Comparison of ENCODE assay signal across 8 cellular contexts in the genomic region with DNA sequence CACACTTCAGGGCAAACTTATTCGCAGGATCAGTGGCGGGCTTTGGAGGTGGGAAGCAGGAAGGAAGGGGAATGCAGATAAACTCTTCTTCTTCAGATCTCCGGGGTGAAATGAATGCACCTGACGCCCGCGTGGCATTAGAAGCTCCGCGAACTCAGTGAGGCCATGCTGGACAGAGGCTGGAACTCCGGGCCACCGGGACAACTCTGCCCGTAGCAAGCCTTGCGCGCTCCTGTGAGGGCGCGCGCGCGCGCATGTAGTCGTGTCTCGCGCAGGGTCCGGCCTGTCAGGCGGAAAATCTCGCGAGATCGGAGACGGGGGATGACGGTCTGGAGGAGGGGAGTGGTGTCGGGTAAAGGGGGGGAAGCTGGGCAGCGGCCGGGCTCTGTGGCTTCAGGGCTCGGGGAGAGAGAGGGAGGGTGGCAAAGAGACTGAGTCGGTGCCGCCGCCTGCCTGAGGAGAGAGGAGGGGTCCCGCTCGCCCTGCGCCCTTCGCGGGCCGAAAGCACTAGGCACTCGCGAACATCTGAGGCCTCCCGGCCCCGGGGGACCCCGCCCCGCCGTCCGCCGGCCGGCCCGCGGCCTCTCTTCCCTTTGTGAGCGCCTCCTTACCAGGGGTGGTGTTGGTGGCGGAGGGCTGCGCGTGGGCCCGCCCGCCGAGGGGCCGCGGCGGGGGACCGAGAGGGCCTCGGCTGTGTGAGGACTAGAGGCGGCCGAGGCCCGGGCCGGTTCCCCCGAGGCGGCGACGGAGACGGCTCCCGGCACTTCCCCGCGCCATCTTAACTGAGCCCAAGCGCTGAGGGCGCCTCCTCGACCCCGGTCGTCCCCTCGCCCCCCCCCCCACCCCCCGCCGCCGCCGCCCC. TPM values are rescaled to one million over a fixed set of nuclear protein-coding genes. Genes with fewer than 3 reads are reported as not detected.
DNase-seq lines count a peak whose midpoint lies in the region; ATAC-seq and TF ChIP-seq lines count a peak whose summit lies in the region.

A gene (plus strand): TSS at position 370 of the 862 bp plus-strand sequence. CDS start 61,186 bp downstream, outside the sequence.

- peaks cover 14 to 48% (median 43%) of the 10 kb centered on the region in 4 donors for H3K4me1 ChIP-seq in esophagus muscularis mucosa
- H3K4me1 ChIP-seq in muscle layer of duodenum (ENCODE audit: control insufficient read depth in 1 of 2, insufficient read depth in 2 of 2, low read length in 2 of 2): peaks cover 0 to 15% of the 10 kb centered on the region in 2 donors

- H3K27ac ChIP-seq in esophagus muscularis mucosa (replicated peaks in 1 of 4): peak within 1 kb of the TSS; percentile 98 to 100 (median 99)
- H3K27ac ChIP-seq in muscle layer of duodenum (ENCODE audit: low read length): peak within 1 kb of the TSS; percentile 81

- H3K36me3 ChIP-seq in esophagus muscularis mucosa (no peaks in the 10 kb centered on the region), muscle layer of duodenum (ENCODE audit: control insufficient read depth in 1 of 2, insufficient read depth in 2 of 2, low read length in 2 of 2) (no peaks in the 10 kb centered on the region)

- peak; percentile 84 for DNase-seq in DMS53 treated with DMSO at 0.1 percent for 48 hours (lab: John Stamatoyannopoulos, UW; ENCODE audit: unreplicated experiment)
- peak; percentile 98 for DNase-seq in LHCN-M2 (ENCODE audit: low read depth)
- DNase-seq in RPMI7951 (ENCODE audit: low read depth): peak; percentile 95
- peak; percentile 94 for DNase-seq in activated T-helper 1 cell treated with Interleukin-2 at 50 U/mL for 16 hours (ENCODE audit: low read depth)
- peak; percentile 99 for DNase-seq in esophagus muscularis mucosa (ENCODE audit: extremely low spot score)
- DNase-seq in stimulated activated CD8-positive, alpha-beta memory T cell treated with anti-CD3 and anti-CD28 coated beads, Interleukin-7, amount 100 ng/mL, for 24 hours (ENCODE audit: low read depth): peak; percentile 95

- TF ChIP-seq CTCF in esophagus muscularis mucosa (IDR thresholded peaks at IDR 0.05): peak in 1 of 3 experiments; percentile 31

- TF ChIP-seq POLR2A in esophagus muscularis mucosa (IDR thresholded peaks at IDR 0.05; ENCODE audit: low read depth): peak; percentile 86

- WGBS in esophagus muscularis mucosa: 0% methylated on average over 18 of the region's 88 CpGs

- no peaks in the 10 kb centered on the region for H3K9me3 ChIP-seq in esophagus muscularis mucosa
- no peaks in the 10 kb centered on the region for H3K9me3 ChIP-seq in muscle layer of duodenum (ENCODE audit: control insufficient read depth in 1 of 2, low read length in 2 of 2)

- TF ChIP-seq EP300 in esophagus muscularis mucosa (IDR thresholded peaks at IDR 0.05): no peak

- H3K27me3 ChIP-seq in esophagus muscularis mucosa (no peaks in the 10 kb centered on the region), muscle layer of duodenum (ENCODE audit: low read depth, low read length) (no peaks in the 10 kb centered on the region)

- ATAC-seq in GM21786 (IDR thresholded peaks at IDR 0.05; ENCODE audit: unreplicated experiment): peak; percentile 75

- intact Hi-C loops in esophagus muscularis mucosa (cut with DNase I): no loop called here

- H3K4me3 ChIP-seq in esophagus muscularis mucosa (peak within 1 kb of the TSS; percentile 88 to 96 (median 94)), muscle layer of duodenum (ENCODE audit: low read depth in 1 of 2, low read length in 2 of 2) (peak within 1 kb of the TSS; percentile 84 to 88)

RNA-seq across cellular contexts. Expression of the gene that starts here (rescaled TPM):
- 37.9 and 42.5 TPM in 2 replicates for total RNA-seq in LHCN-M2 (2014; rRNA removed)
- 8.0 TPM for polyA plus RNA-seq in LHCN-M2 (2012)
- total RNA-seq in RPMI7951 (2014; rRNA removed; shearing (Covaris generic)): 25.7 and 30.2 TPM in 2 replicates
- 10 to 100 TPM; 48.7 to 73.1 (median 58.9) TPM for total RNA-seq in esophagus muscularis mucosa

Comparison
In these comparisons a context has a peak if more than half of its experiments do, and no peak if none do; other contexts are left out.
1. Peak in every context shown above with its lines: DNase-seq, ATAC-seq, H3K4me3 ChIP-seq and H3K27ac ChIP-seq.